In the genomic region with DNA sequence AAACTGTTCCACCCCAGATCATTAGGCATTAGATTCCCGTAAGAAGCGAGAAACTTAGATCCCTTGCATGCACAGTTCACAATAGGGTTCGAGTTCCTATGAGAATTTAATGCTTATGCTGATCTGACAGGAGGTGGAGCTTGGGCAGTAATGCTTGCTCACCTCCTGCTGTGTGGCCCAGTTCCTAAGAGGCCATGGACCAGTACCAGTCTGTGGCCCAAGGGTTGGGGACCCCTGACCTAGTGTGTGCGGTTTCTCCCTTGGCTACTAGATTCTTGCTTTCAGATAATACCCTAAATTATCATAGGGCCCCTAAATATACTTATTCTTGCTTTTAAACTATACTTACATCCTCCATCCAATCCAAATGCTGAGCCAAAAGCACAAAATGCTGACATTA, we compare ENCODE assay signal across 9 cellular contexts. TPM values are rescaled to one million over a fixed set of nuclear protein-coding genes. Genes with fewer than 3 reads are reported as not detected.
DNase-seq lines count a peak whose midpoint lies in the region; ATAC-seq and TF ChIP-seq lines count a peak whose summit lies in the region.
"Had no signal": no experiment of that assay in that cellular context is flagged by ENCODE, and none has a peak within 500 bp of the region (broad histone marks: within the 10 kb centered on the region; RNA-seq: fewer than 3 reads in every experiment).

No MANE protein-coding gene starts in this region.

- peaks cover 0 to 5% (median 2%) of the 10 kb centered on the region in 3 donors for H3K27me3 Mint-ChIP-seq in CD14-positive monocyte (ENCODE audit: low read depth in 3 of 3)
- H3K27me3 Mint-ChIP-seq in osteocyte (ENCODE audit: unreplicated experiment): no peaks in the 10 kb centered on the region

- H3K27me3 ChIP-seq in dorsolateral prefrontal cortex: no peaks in the 10 kb centered on the region

- ATAC-seq in GM19452 (IDR thresholded peaks at IDR 0.05; ENCODE audit: unreplicated experiment): no peak
- no peak for ATAC-seq in HG03378 (IDR thresholded peaks at IDR 0.05; ENCODE audit: unreplicated experiment)
- no peak for ATAC-seq in HG03439 (IDR thresholded peaks at IDR 0.05; ENCODE audit: unreplicated experiment)

- intact Hi-C loops in CD14-positive monocyte (cut with micrococcal nuclease): loop anchor here (2.0 to 5.0 kb wide), 3 partner anchors 16 to 64 kb away; a partner anchor contains a TSS
- intact Hi-C loops in dorsolateral prefrontal cortex (cut with DNase I): loop anchor here (2.0 to 10.0 kb wide), 4 partner anchors 44 to 1000 kb away; a partner anchor contains a TSS

- peak overlapping the region; percentile 8 for H3K4me3 ChIP-seq in NB4 (ENCODE audit: low read depth, low read length)
- H3K4me3 ChIP-seq in dorsolateral prefrontal cortex: peak overlapping the region in 13 of 59 donors; percentile 66 to 97 (median 92)

- H3K9me3 Mint-ChIP-seq in CD14-positive monocyte (peaks cover 0 to 3% (median 0%) of the 10 kb centered on the region in 7 donors), osteocyte (ENCODE audit: unreplicated experiment) (no peaks in the 10 kb centered on the region)

- TF ChIP-seq CTCF in CD14-positive monocyte (IDR thresholded peaks at IDR 0.05) (no peak), NB4 (IDR thresholded peaks at IDR 0.05; ENCODE audit: low read depth, low read length) (no peak), dorsolateral prefrontal cortex (IDR thresholded peaks at IDR 0.05 in 54 of 56, conservative IDR thresholded peaks at IDR 0.05 in 2 of 56; ENCODE audit: low read depth in 1 of 56, partially characterized antibody in 56 of 56) (no peak), osteocyte (IDR thresholded peaks at IDR 0.05) (no peak)

- TF ChIP-seq POLR2A in NB4 (IDR thresholded peaks at IDR 0.05; ENCODE audit: extremely low read depth, insufficient read length): no peak

- H3K36me3 Mint-ChIP-seq in CD14-positive monocyte (peaks cover 6 to 13% of the 10 kb centered on the region in 2 donors), osteocyte (ENCODE audit: unreplicated experiment) (no peaks in the 10 kb centered on the region)

- peak overlapping the region; percentile 93 to 100 (median 100) for H3K27ac ChIP-seq in dorsolateral prefrontal cortex

- peak overlapping the region; percentile 70 to 100 (median 98) for H3K27ac Mint-ChIP-seq in CD14-positive monocyte
- H3K27ac Mint-ChIP-seq in osteocyte (ENCODE audit: unreplicated experiment): peak overlapping the region; percentile 98

- DNase-seq in CD14-positive monocyte (ENCODE audit: low spot score): no peak
- DNase-seq in NB4 (ENCODE audit: low read depth): no peak
- no peak for DNase-seq in dorsolateral prefrontal cortex
- DNase-seq in osteocyte (ENCODE audit: extremely low spot score, unreplicated experiment): no peak
- no peak for DNase-seq in ureter (ENCODE audit: low spot score)
- DNase-seq: activated CD4-positive, CD25-positive, alpha-beta regulatory T cell treated with anti-CD3 and anti-CD28 coated beads, Interleukin-2, amount 50 U/mL, for 72 hours had no signal

- H3K4me3 Mint-ChIP-seq in CD14-positive monocyte (no peak overlapping the region), osteocyte (ENCODE audit: unreplicated experiment) (no peak overlapping the region)

- H3K4me1 Mint-ChIP-seq in CD14-positive monocyte (peaks cover 56% of the 10 kb centered on the region), osteocyte (ENCODE audit: unreplicated experiment) (peaks cover 43% of the 10 kb centered on the region)

RNA-seq across cellular contexts. Expression of a gene that starts 1.9 kb away (rescaled TPM):
- 100 to 1,000 TPM in 1 of 2 donors, 10 to 100 TPM in 1; 86.1 to 101 TPM for polyA plus RNA-seq in CD14-positive monocyte
- total RNA-seq in dorsolateral prefrontal cortex (10 to 100 TPM in 27 of 120 experiments, 1 to 10 TPM in 92, under 1 TPM in 1; 0.87 to 23.5 (median 7.2) TPM), osteocyte (7.5 TPM in 2 replicates), ureter (33.9 TPM)

RNA-seq across cellular contexts. Expression of a gene that starts 4.4 kb away (rescaled TPM):
- 1 to 10 TPM; 1.9 to 4.0 TPM for polyA plus RNA-seq in CD14-positive monocyte
- total RNA-seq in dorsolateral prefrontal cortex: 10 to 100 TPM; 42.9 to 89.4 (median 59.4) TPM
- total RNA-seq in osteocyte: 71.4 and 77.1 TPM in 2 replicates
- 103 TPM for total RNA-seq in ureter

RNA-seq across cellular contexts. Expression of a gene that starts 10.3 kb away (rescaled TPM):
- under 1 TPM in 1 of 2 donors, not detected in 1; 0.60 TPM for polyA plus RNA-seq in CD14-positive monocyte
- total RNA-seq in dorsolateral prefrontal cortex (10 to 100 TPM in 1 of 120 experiments, 1 to 10 TPM in 119; 1.6 to 11.4 (median 5.2) TPM), osteocyte (3.8 and 4.1 TPM in 2 replicates), ureter (16.9 TPM)

RNA-seq across cellular contexts. Expression of a gene that starts 16.2 kb away (rescaled TPM):
- polyA plus RNA-seq in CD14-positive monocyte: 100 to 1,000 TPM in 1 of 2 donors, 10 to 100 TPM in 1; 83.5 to 108 TPM
- total RNA-seq in dorsolateral prefrontal cortex (10 to 100 TPM; 34.1 to 70.5 (median 51.5) TPM), osteocyte (47.1 and 51.6 TPM in 2 replicates), ureter (44.4 TPM)

RNA-seq across cellular contexts. Expression of a gene that starts 18.5 kb away (rescaled TPM):
- 10 to 100 TPM in 1 of 2 donors, 1 to 10 TPM in 1; 9.9 to 11.3 TPM for polyA plus RNA-seq in CD14-positive monocyte
- total RNA-seq in dorsolateral prefrontal cortex (100 to 1,000 TPM in 4 of 120 experiments, 10 to 100 TPM in 116; 58.7 to 102 (median 81.9) TPM), osteocyte (81.1 and 82.6 TPM in 2 replicates), ureter (65.0 TPM)
